In genomic region chr17:48571024-48571818, GRCh38 we compare ENCODE assay signal across 11 cellular contexts. TPM values are rescaled to one million over a fixed set of nuclear protein-coding genes. Genes with fewer than 3 reads are reported as not detected.
DNase-seq lines count a peak whose midpoint lies in the region; ATAC-seq, FAIRE-seq and TF ChIP-seq lines count a peak whose summit lies in the region.
"Had no signal": no experiment of that assay in that cellular context is flagged by ENCODE, and none has a peak within 500 bp of the region (broad histone marks: within the 10 kb centered on the region; RNA-seq: fewer than 3 reads in every experiment).

No MANE protein-coding gene starts in this region.

- no peak overlapping the region for H3K27ac ChIP-seq in H1 (ENCODE audit: low read depth, low read length)
- H3K27ac ChIP-seq: C4-2B, RWPE1 had no signal

- no peak overlapping the region for H3K23ac ChIP-seq in H1 (ENCODE audit: insufficient read length)

- CTCF ChIA-PET in H1 (lab: Charles Lee; ENCODE audit: partially characterized antibody) = interaction anchor here (0.6 to 4.8 kb wide), 4 partner anchors 21 to 114 kb away, joined by 3 to 32 read pairs (median 5); partner anchors contain the start of gene HOXB5

- H4K5ac ChIP-seq in H1 (ENCODE audit: insufficient read length, low read depth, low read length) = no peak overlapping the region

- no peak overlapping the region for H2BK15ac ChIP-seq in H1 (ENCODE audit: low read length)

- no peak overlapping the region; the same call in 1 of the 2 replicates for H2BK12ac ChIP-seq in H1 (ENCODE audit: low read depth, low read length)

- H3K79me1 ChIP-seq in H1 (ENCODE audit: low read depth, low read length) = no peaks in the 10 kb centered on the region

- TF ChIP-seq CTCF in HFFc6 (IDR thresholded peaks at IDR 0.05) = no peak
- TF ChIP-seq CTCF in H1 (IDR thresholded peaks at IDR 0.05; ENCODE audit: control extremely low read depth in 1 of 3, insufficient read depth in 1 of 3, low read depth in 1 of 3, low read length in 3 of 3) = no peak
- TF ChIP-seq CTCF in omental fat pad (IDR thresholded peaks at IDR 0.05) = no peak

- no peaks in the 10 kb centered on the region for H3K9me3 Mint-ChIP-seq in HFFc6

- peaks cover 41% of the 10 kb centered on the region for H3K27me3 Mint-ChIP-seq in HFFc6 (ENCODE audit: insufficient read depth)

- no peak overlapping the region for H2BK20ac ChIP-seq in H1 (ENCODE audit: low read length)

- H2BK5ac ChIP-seq in H1 (ENCODE audit: low read depth, low read length) = no peak overlapping the region

- 5% methylated on average over 24 of the region's 26 CpGs; no CpG with 5 or more reads in 1 of the 2 experiments for WGBS in H1 (ENCODE audit: extremely low coverage in 1 of 2, insufficient coverage in 1 of 2, insufficient read length in 1 of 2, insufficient replicate concordance in 2 of 2, low coverage in 1 of 2, low lambda C conversion rate in 2 of 2, missing lambda C conversion rate in 1 of 2), 2 experiments

- no peaks in the 10 kb centered on the region for H3K9me3 ChIP-seq in H1 (ENCODE audit: insufficient read depth in 2 of 2, low read depth in 1 of 2, low read length in 1 of 2)

- no peak overlapping the region for H3K4ac ChIP-seq in H1 (replicated peaks; ENCODE audit: insufficient read length, low read depth, low read length)

- no peak overlapping the region for H4K91ac ChIP-seq in H1 (replicated peaks; ENCODE audit: insufficient read length, low read length)

- no peak overlapping the region for H2BK120ac ChIP-seq in H1 (replicated peaks; ENCODE audit: low read depth, low read length)

- POLR2A ChIA-PET in H1 (lab: Charles Lee; ENCODE audit: partially characterized antibody) = no interaction called here

- peaks cover 99 to 100% (median 100%) of the 10 kb centered on the region in 4 experiments for H3K27me3 ChIP-seq in H1 (replicated peaks in 1 of 4; ENCODE audit: control insufficient read depth in 3 of 4, extremely low read depth in 1 of 4, insufficient read depth in 3 of 4, low read length in 3 of 4)

- H3K4me3 ChIP-seq in H1 (ENCODE audit: extremely low read depth in 1 of 4, insufficient read depth in 2 of 4, low read depth in 3 of 4, low read length in 4 of 4) = no peak overlapping the region

- no peaks in the 10 kb centered on the region; a peak in 1 of 8 replicates for H3K36me3 ChIP-seq in H1 (ENCODE audit: control insufficient read depth in 2 of 4, insufficient read depth in 4 of 4, low read length in 3 of 4)

- no peak for TF ChIP-seq EP300 in H1 (IDR thresholded peaks at IDR 0.05; ENCODE audit: borderline replicate concordance in 1 of 2, low read depth in 2 of 2, low read length in 2 of 2)

- no peak overlapping the region for H3K14ac ChIP-seq in H1 (ENCODE audit: insufficient read length)

- H3K4me2 ChIP-seq in H1 (ENCODE audit: insufficient read depth in 1 of 2, low read depth in 2 of 2, low read length in 2 of 2) = peak overlapping the region in 1 of 2 experiments; percentile 5; a peak in 1 of 4 replicates

- no peaks in the 10 kb centered on the region; the same call in 1 of the 2 replicates for H3K4me1 Mint-ChIP-seq in HFFc6 (ENCODE audit: low read depth)

- no peaks in the 10 kb centered on the region for H3K79me2 ChIP-seq in H1 (ENCODE audit: control insufficient read depth in 1 of 2, insufficient read depth in 2 of 2, low read length in 2 of 2)

- H3K36me3 Mint-ChIP-seq in HFFc6 (ENCODE audit: low read depth) = no peaks in the 10 kb centered on the region

- H3K4me3 Mint-ChIP-seq in HFFc6 = peak overlapping the region; percentile 58; the same call in 1 of the 2 replicates

- H2AK5ac ChIP-seq in H1 (ENCODE audit: low read depth, low read length) = no peak overlapping the region

- TF ChIP-seq POLR2A in H1 (IDR thresholded peaks at IDR 0.05; ENCODE audit: control extremely low read depth in 1 of 2, low read depth in 2 of 2, low read length in 2 of 2) = no peak

- no peak overlapping the region for H4K8ac ChIP-seq in H1 (ENCODE audit: extremely low read depth, insufficient read depth, low read length)

- H4K20me1 ChIP-seq in H1 (replicated peaks in 1 of 2; ENCODE audit: control insufficient read depth in 1 of 2, insufficient read depth in 2 of 2, low read length in 2 of 2) = peaks cover 13 to 45% of the 10 kb centered on the region in 2 experiments

- H3K56ac ChIP-seq in H1 (replicated peaks; ENCODE audit: insufficient read length, low read depth, low read length) = no peak overlapping the region

- no peak overlapping the region for H3K27ac Mint-ChIP-seq in HFFc6

- TF ChIP-seq RAD21 in H1 (IDR thresholded peaks at IDR 0.05 in 1 of 2, conservative IDR thresholded peaks at IDR 0.05 in 1 of 2; ENCODE audit: low read depth in 2 of 2, low read length in 2 of 2) = no peak

- no peaks in the 10 kb centered on the region for H3K23me2 ChIP-seq in H1 (ENCODE audit: low read depth, low read length)

- no peak overlapping the region for H3K18ac ChIP-seq in H1 (ENCODE audit: extremely low read depth, low read length)

- H3K9ac ChIP-seq in H1 (replicated peaks in 1 of 4; ENCODE audit: extremely low read depth in 1 of 4, low read depth in 3 of 4, low read length in 3 of 4) = no peak overlapping the region

- ATAC-seq in omental fat pad (ENCODE audit: low FRiP score) = peak; percentile 36

- H3K4me1 ChIP-seq in H1 (replicated peaks in 1 of 4; ENCODE audit: control insufficient read depth in 3 of 4, insufficient read depth in 4 of 4, low read length in 3 of 4) = peaks cover 0 to 5% (median 3%) of the 10 kb centered on the region in 4 experiments; a peak in 4 of 7 replicates

- no peak for DNase-seq in HFFc6
- no peak for DNase-seq in H1 (ENCODE audit: low read depth in 1 of 2, low spot score in 2 of 2)
- no peak for DNase-seq in omental fat pad (ENCODE audit: low spot score)
- DNase-seq in NCI-H1694 (lab: John Stamatoyannopoulos, UW) = no peak
- DNase-seq in GM19240 (ENCODE audit: insufficient read length, low spot score) = no peak
- no peak for DNase-seq in T1000 (lab: John Stamatoyannopoulos, UW)
- DNase-seq: effector memory CD4-positive, alpha-beta T cell; stimulated activated CD8-positive, alpha-beta memory T cell treated with anti-CD3 and anti-CD28 coated beads, Interleukin-4, amount 100 ng/mL, for 48 hours had no signal

- no peak for FAIRE-seq in H1 (lab: Jason Lieb, UNC)
- FAIRE-seq: keratinocyte had no signal

- H2AFZ ChIP-seq in H1 (ENCODE audit: low read length) = no peak overlapping the region

RNA-seq across cellular contexts. Expression of gene HOXB4, which starts 6.9 kb away (rescaled TPM):
- total RNA-seq in HFFc6 (2021; fragmentation: NEBNext Ultra II Directional; extraction: Animal tissue kit (Norgen Biotek cat#: 25700)) = not detected
- total RNA-seq in H1 (2021; fragmentation: NEBNext Ultra II Directional; extraction: Animal tissue kit (Norgen Biotek cat#: 25700)) = not detected in 2 replicates
- not detected in 2 replicates for polyA plus RNA-seq in H1 (2011; rRNA removed)
- polyA plus RNA-seq in H1 (2011; cell fraction: cytosol; rRNA removed) = not detected
- polyA plus RNA-seq in H1 (2011; cell fraction: nucleus; rRNA removed) = not detected
- polyA plus RNA-seq in H1 (2012, experiment 1 of 2) = not detected in 4 replicates
- not detected for polyA plus RNA-seq in H1 (2012, experiment 2 of 2)
- not detected for polyA plus RNA-seq in H1 (2013, experiment 1 of 2)
- polyA plus RNA-seq in H1 (2013, experiment 2 of 2) = not detected
- not detected in 2 replicates for polyA minus RNA-seq in H1 (2011; rRNA and poly(A)+ RNA removed)
- polyA minus RNA-seq in H1 (2011; cell fraction: cytosol; rRNA and poly(A)+ RNA removed) = not detected
- not detected for polyA minus RNA-seq in H1 (2011; cell fraction: nucleus; rRNA and poly(A)+ RNA removed)
- 1 to 10 TPM; 1.6 to 8.7 (median 3.4) TPM for total RNA-seq in omental fat pad

RNA-seq across cellular contexts. Expression of gene HOXB3, which starts 18.8 kb away (rescaled TPM):
- not detected for total RNA-seq in HFFc6 (2021; fragmentation: NEBNext Ultra II Directional; extraction: Animal tissue kit (Norgen Biotek cat#: 25700))
- total RNA-seq in H1 (2021; fragmentation: NEBNext Ultra II Directional; extraction: Animal tissue kit (Norgen Biotek cat#: 25700)) = not detected in 2 replicates
- not detected in 2 replicates for polyA plus RNA-seq in H1 (2011; rRNA removed)
- polyA plus RNA-seq in H1 (2011; cell fraction: cytosol; rRNA removed) = not detected
- polyA plus RNA-seq in H1 (2011; cell fraction: nucleus; rRNA removed) = not detected
- 0.28 TPM in 1 of 4 replicates, not detected in the others for polyA plus RNA-seq in H1 (2012, experiment 1 of 2)
- not detected for polyA plus RNA-seq in H1 (2012, experiment 2 of 2)
- not detected for polyA plus RNA-seq in H1 (2013, experiment 1 of 2)
- not detected for polyA plus RNA-seq in H1 (2013, experiment 2 of 2)
- 0.19 TPM in 1 of 2 replicates, not detected in the other for polyA minus RNA-seq in H1 (2011; rRNA and poly(A)+ RNA removed)
- polyA minus RNA-seq in H1 (2011; cell fraction: cytosol; rRNA and poly(A)+ RNA removed) = not detected
- polyA minus RNA-seq in H1 (2011; cell fraction: nucleus; rRNA and poly(A)+ RNA removed) = 1.00 TPM
- 10 to 100 TPM in 2 of 4 donors, 1 to 10 TPM in 2; 4.8 to 30.3 (median 10.6) TPM for total RNA-seq in omental fat pad

RNA-seq across cellular contexts. Expression of gene HOXB5, which starts 22.4 kb away (rescaled TPM):
- total RNA-seq in HFFc6 (2021; fragmentation: NEBNext Ultra II Directional; extraction: Animal tissue kit (Norgen Biotek cat#: 25700)) = not detected
- not detected in 2 replicates for total RNA-seq in H1 (2021; fragmentation: NEBNext Ultra II Directional; extraction: Animal tissue kit (Norgen Biotek cat#: 25700))
- polyA plus RNA-seq in H1 (2011; rRNA removed) = not detected in 2 replicates
- not detected for polyA plus RNA-seq in H1 (2011; cell fraction: cytosol; rRNA removed)
- polyA plus RNA-seq in H1 (2011; cell fraction: nucleus; rRNA removed) = not detected
- not detected in 4 replicates for polyA plus RNA-seq in H1 (2012, experiment 1 of 2)
- polyA plus RNA-seq in H1 (2012, experiment 2 of 2) = not detected
- not detected for polyA plus RNA-seq in H1 (2013, experiment 1 of 2)
- not detected for polyA plus RNA-seq in H1 (2013, experiment 2 of 2)
- polyA minus RNA-seq in H1 (2011; rRNA and poly(A)+ RNA removed) = 0.07 TPM in 1 of 2 replicates, not detected in the other
- polyA minus RNA-seq in H1 (2011; cell fraction: cytosol; rRNA and poly(A)+ RNA removed) = not detected
- polyA minus RNA-seq in H1 (2011; cell fraction: nucleus; rRNA and poly(A)+ RNA removed) = not detected
- total RNA-seq in omental fat pad = 1 to 10 TPM in 2 of 4 donors, under 1 TPM in 2; 0.72 to 3.3 (median 1.4) TPM
- polyA plus RNA-seq: keratinocyte had no signal

RNA-seq across cellular contexts. Expression of gene HOXB2, which starts 26.3 kb away (rescaled TPM):
- total RNA-seq in HFFc6 (2021; fragmentation: NEBNext Ultra II Directional; extraction: Animal tissue kit (Norgen Biotek cat#: 25700)) = not detected
- total RNA-seq in H1 (2021; fragmentation: NEBNext Ultra II Directional; extraction: Animal tissue kit (Norgen Biotek cat#: 25700)) = not detected in 2 replicates
- not detected in 2 replicates for polyA plus RNA-seq in H1 (2011; rRNA removed)
- not detected for polyA plus RNA-seq in H1 (2011; cell fraction: cytosol; rRNA removed)
- polyA plus RNA-seq in H1 (2011; cell fraction: nucleus; rRNA removed) = not detected
- polyA plus RNA-seq in H1 (2012, experiment 1 of 2) = not detected in 4 replicates
- not detected for polyA plus RNA-seq in H1 (2012, experiment 2 of 2)
- polyA plus RNA-seq in H1 (2013, experiment 1 of 2) = not detected
- polyA plus RNA-seq in H1 (2013, experiment 2 of 2) = not detected
- polyA minus RNA-seq in H1 (2011; rRNA and poly(A)+ RNA removed) = not detected in 2 replicates
- not detected for polyA minus RNA-seq in H1 (2011; cell fraction: cytosol; rRNA and poly(A)+ RNA removed)
- 0.90 TPM for polyA minus RNA-seq in H1 (2011; cell fraction: nucleus; rRNA and poly(A)+ RNA removed)
- total RNA-seq in omental fat pad = 10 to 100 TPM in 3 of 4 donors, 1 to 10 TPM in 1; 9.7 to 35.2 (median 16.3) TPM

RNA-seq across cellular contexts. Expression of gene HOXB6, which starts 33.6 kb away (rescaled TPM):
- not detected for total RNA-seq in HFFc6 (2021; fragmentation: NEBNext Ultra II Directional; extraction: Animal tissue kit (Norgen Biotek cat#: 25700))
- total RNA-seq in H1 (2021; fragmentation: NEBNext Ultra II Directional; extraction: Animal tissue kit (Norgen Biotek cat#: 25700)) = not detected in 2 replicates
- not detected in 2 replicates for polyA plus RNA-seq in H1 (2011; rRNA removed)
- not detected for polyA plus RNA-seq in H1 (2011; cell fraction: cytosol; rRNA removed)
- polyA plus RNA-seq in H1 (2011; cell fraction: nucleus; rRNA removed) = not detected
- polyA plus RNA-seq in H1 (2012, experiment 1 of 2) = 0.09 to 0.17 TPM in 2 of 4 replicates, not detected in the others
- polyA plus RNA-seq in H1 (2012, experiment 2 of 2) = not detected
- not detected for polyA plus RNA-seq in H1 (2013, experiment 1 of 2)
- not detected for polyA plus RNA-seq in H1 (2013, experiment 2 of 2)
- polyA minus RNA-seq in H1 (2011; rRNA and poly(A)+ RNA removed) = not detected in 2 replicates
- polyA minus RNA-seq in H1 (2011; cell fraction: cytosol; rRNA and poly(A)+ RNA removed) = not detected
- not detected for polyA minus RNA-seq in H1 (2011; cell fraction: nucleus; rRNA and poly(A)+ RNA removed)
- total RNA-seq in omental fat pad = 10 to 100 TPM in 3 of 4 donors, 1 to 10 TPM in 1; 9.2 to 22.7 (median 15.5) TPM
